13 cellular contexts compared by ENCODE assay signal in the genomic region with DNA sequence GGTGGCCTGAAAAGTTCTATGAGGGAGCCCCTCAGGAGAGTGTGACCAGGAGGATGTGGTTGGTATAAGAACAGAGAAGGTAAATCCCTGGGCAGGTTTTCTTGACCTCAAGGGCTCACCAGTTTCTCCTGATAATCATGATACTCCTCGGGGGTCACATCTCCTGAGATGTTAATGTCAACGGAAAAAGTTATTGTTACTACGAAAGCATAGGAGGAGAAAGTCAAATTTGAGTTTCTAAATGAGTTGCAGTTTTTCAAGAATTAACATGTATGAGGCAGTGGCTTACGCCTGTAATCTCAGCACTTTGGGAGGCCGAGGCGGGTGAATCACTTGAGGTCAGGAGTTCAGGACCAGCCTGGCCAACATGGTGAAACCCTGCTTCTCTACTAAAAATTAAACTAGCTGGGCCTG. TPM values are rescaled to one million over a fixed set of nuclear protein-coding genes. Genes with fewer than 3 reads are reported as not detected.
DNase-seq lines count a peak whose midpoint lies in the region; ATAC-seq, FAIRE-seq and TF ChIP-seq lines count a peak whose summit lies in the region.
"Had no signal": no experiment of that assay in that cellular context is flagged by ENCODE, and none has a peak within 500 bp of the region (broad histone marks: within the 10 kb centered on the region; RNA-seq: fewer than 3 reads in every experiment).

No MANE protein-coding gene starts in this region.

- no peak overlapping the region for H3K27ac ChIP-seq in CD4-positive, alpha-beta memory T cell (ENCODE audit: low read depth, low read length)
- H3K27ac ChIP-seq in breast epithelium (peak overlapping the region in 1 of 2 donors; percentile 19), kidney (ENCODE audit: low read depth in 2 of 2, low read length in 2 of 2) (no peak overlapping the region)
- H3K27ac ChIP-seq: hepatocyte, uterus had no signal

- H3K27ac Mint-ChIP-seq in CD4-positive, alpha-beta memory T cell, result peak overlapping the region in 6 of 7 donors; percentile 23 to 83 (median 64)
- no peak overlapping the region for H3K27ac Mint-ChIP-seq in activated naive CD8-positive, alpha-beta T cell treated with anti-CD3 and anti-CD28 coated beads, Interleukin-2, amount 10 ng/mL, durations not matched to agents 7 days and 5 days

- no peaks in the 10 kb centered on the region for H3K27me3 Mint-ChIP-seq in CD4-positive, alpha-beta memory T cell
- no peaks in the 10 kb centered on the region for H3K27me3 Mint-ChIP-seq in activated naive CD8-positive, alpha-beta T cell treated with anti-CD3 and anti-CD28 coated beads, Interleukin-2, amount 10 ng/mL, durations not matched to agents 7 days and 5 days

- H3K4me1 Mint-ChIP-seq in CD4-positive, alpha-beta memory T cell, result peaks cover 20 to 42% (median 30%) of the 10 kb centered on the region in 4 donors
- H3K4me1 Mint-ChIP-seq in activated naive CD8-positive, alpha-beta T cell treated with anti-CD3 and anti-CD28 coated beads, Interleukin-2, amount 10 ng/mL, durations not matched to agents 7 days and 5 days, result peaks cover 35% of the 10 kb centered on the region

- H3K36me3 Mint-ChIP-seq in CD4-positive, alpha-beta memory T cell, result peaks cover 15 to 16% of the 10 kb centered on the region in 2 donors
- peaks cover 17% of the 10 kb centered on the region for H3K36me3 Mint-ChIP-seq in activated naive CD8-positive, alpha-beta T cell treated with anti-CD3 and anti-CD28 coated beads, Interleukin-2, amount 10 ng/mL, durations not matched to agents 7 days and 5 days

- FAIRE-seq in HTR-8/SVneo (lab: Jason Lieb, UNC) (no peak), kidney (lab: Jason Lieb, UNC) (no peak)

- no peak for DNase-seq in CD4-positive, alpha-beta memory T cell
- no peak for DNase-seq in activated naive CD8-positive, alpha-beta T cell treated with anti-CD3 and anti-CD28 coated beads, Interleukin-2, amount 10 ng/mL, durations not matched to agents 7 days and 5 days
- DNase-seq in breast epithelium (ENCODE audit: low spot score in 2 of 2) (no peak), HTR-8/SVneo (ENCODE audit: insufficient read length, low spot score) (no peak), kidney (no peak), superior temporal gyrus (ENCODE audit: extremely low spot score) (no peak)
- DNase-seq: COR-L47, cortex of kidney, NCI-H1092, uterus had no signal

- H3K9me3 ChIP-seq in CD4-positive, alpha-beta memory T cell (ENCODE audit: control insufficient read depth in 1 of 2, low read length in 2 of 2), result no peaks in the 10 kb centered on the region
- H3K9me3 ChIP-seq in breast epithelium (no peaks in the 10 kb centered on the region), kidney (ENCODE audit: control insufficient read depth in 1 of 2, low read length in 2 of 2) (no peaks in the 10 kb centered on the region)
- H3K9me3 ChIP-seq: uterus had no signal

- no peak overlapping the region for H3K4me3 ChIP-seq in CD4-positive, alpha-beta memory T cell (ENCODE audit: low read length in 2 of 2)
- H3K4me3 ChIP-seq in breast epithelium, result no peak overlapping the region
- no peak overlapping the region for H3K4me3 ChIP-seq in kidney (ENCODE audit: low read length in 2 of 2)
- H3K4me3 ChIP-seq: hepatocyte, uterus had no signal

- intact Hi-C loops in CD4-positive, alpha-beta memory T cell (cut with micrococcal nuclease), result no loop called here
- intact Hi-C loops in breast epithelium (cut with DNase I; ENCODE audit: low total_unique reads), result no loop called here
- intact Hi-C loops in kidney (cut with DNase I), result no loop called here

- TF ChIP-seq POLR2A in breast epithelium (IDR thresholded peaks at IDR 0.05), result no peak

- POLR2A ChIA-PET in CD4-positive, alpha-beta memory T cell (lab: Charles Lee; ENCODE audit: partially characterized antibody), result no interaction called here
- POLR2A ChIA-PET in activated naive CD8-positive, alpha-beta T cell treated with anti-CD3 and anti-CD28 coated beads, Interleukin-2, amount 10 ng/mL, durations not matched to agents 7 days and 5 days (lab: Charles Lee), result interaction anchor here (1.5 kb wide), 1 partner anchor 21 kb away, joined by 6 read pairs; no protein-coding TSS in a partner anchor

- TF ChIP-seq CTCF in breast epithelium (IDR thresholded peaks at IDR 0.05) (no peak), kidney (IDR thresholded peaks at IDR 0.05; ENCODE audit: borderline replicate concordance, extremely low read depth, insufficient read depth) (no peak)

- CTCF ChIA-PET in CD4-positive, alpha-beta memory T cell (lab: Charles Lee; ENCODE audit: partially characterized antibody), result interaction anchor here (0.7 to 5.7 kb wide), 3 partner anchors 26 to 94 kb away, joined by 4 to 44 read pairs (median 5); partner anchors contain the start of gene SNX5

- no peaks in the 10 kb centered on the region for H3K27me3 ChIP-seq in CD4-positive, alpha-beta memory T cell (ENCODE audit: insufficient read depth, low read length)
- H3K27me3 ChIP-seq in breast epithelium, result no peaks in the 10 kb centered on the region
- H3K27me3 ChIP-seq: hepatocyte, uterus had no signal

- peak overlapping the region in 2 of 8 donors; percentile 15 to 50 for H3K4me3 Mint-ChIP-seq in CD4-positive, alpha-beta memory T cell
- H3K4me3 Mint-ChIP-seq in activated naive CD8-positive, alpha-beta T cell treated with anti-CD3 and anti-CD28 coated beads, Interleukin-2, amount 10 ng/mL, durations not matched to agents 7 days and 5 days, result peak overlapping the region; percentile 20

- ATAC-seq in GM18909 (IDR thresholded peaks at IDR 0.05; ENCODE audit: poor library complexity, unreplicated experiment) (peak; percentile 63), HG03432 (IDR thresholded peaks at IDR 0.05; ENCODE audit: unreplicated experiment) (peak; percentile 70)
- no peak for ATAC-seq in activated naive CD8-positive, alpha-beta T cell treated with anti-CD3 and anti-CD28 coated beads, Interleukin-2, amount 10 ng/mL, durations not matched to agents 7 days and 5 days (ENCODE audit: low read depth)

- no peak overlapping the region for H3K9ac ChIP-seq in kidney (ENCODE audit: low read length in 2 of 2)

- H3K4me1 ChIP-seq in CD4-positive, alpha-beta memory T cell (ENCODE audit: insufficient read depth, low read length), result peaks cover 31% of the 10 kb centered on the region
- H3K4me1 ChIP-seq in breast epithelium (no peaks in the 10 kb centered on the region), kidney (ENCODE audit: control insufficient read depth in 1 of 2, insufficient read depth in 1 of 2, low read depth in 1 of 2, low read length in 2 of 2) (peaks cover 2 to 12% of the 10 kb centered on the region in 2 donors)
- H3K4me1 ChIP-seq: uterus had no signal

- no peaks in the 10 kb centered on the region for H3K36me3 ChIP-seq in CD4-positive, alpha-beta memory T cell (ENCODE audit: insufficient read depth, low read length)
- H3K36me3 ChIP-seq in breast epithelium, result no peaks in the 10 kb centered on the region
- H3K36me3 ChIP-seq in kidney (ENCODE audit: control insufficient read depth in 1 of 2, insufficient read depth in 2 of 2, low read length in 2 of 2), result peaks cover 0 to 13% of the 10 kb centered on the region in 2 donors
- H3K36me3 ChIP-seq: uterus had no signal

- H3K9me3 Mint-ChIP-seq in CD4-positive, alpha-beta memory T cell, result peaks cover 0 to 2% (median 0%) of the 10 kb centered on the region in 8 donors
- H3K9me3 Mint-ChIP-seq in activated naive CD8-positive, alpha-beta T cell treated with anti-CD3 and anti-CD28 coated beads, Interleukin-2, amount 10 ng/mL, durations not matched to agents 7 days and 5 days, result no peaks in the 10 kb centered on the region

RNA-seq across cellular contexts. Expression of gene MGME1, which starts 23.4 kb away (rescaled TPM):
- 10 to 100 TPM; 15.4 to 16.5 TPM for total RNA-seq in CD4-positive, alpha-beta memory T cell
- 10 to 100 TPM in 1 of 2 donors, 1 to 10 TPM in 1; 7.4 to 17.0 TPM for polyA plus RNA-seq in CD4-positive, alpha-beta memory T cell
- total RNA-seq in activated naive CD8-positive, alpha-beta T cell treated with anti-CD3 and anti-CD28 coated beads, Interleukin-2, amount 10 ng/mL, durations not matched to agents 7 days and 5 days, result 10 to 100 TPM; 32.2 to 37.5 TPM
- 10 to 100 TPM in 2 of 3 donors, 1 to 10 TPM in 1; 7.8 to 26.2 (median 18.7) TPM for total RNA-seq in breast epithelium
- 15.5 TPM for total RNA-seq in kidney
- 16.7 TPM for polyA plus RNA-seq in kidney (ENCODE audit: insufficient read depth, low read depth, low replicate concordance)

RNA-seq across cellular contexts. Expression of gene SNX5, which starts 23.6 kb away (rescaled TPM):
- 10 to 100 TPM; 81.5 to 81.6 TPM for total RNA-seq in CD4-positive, alpha-beta memory T cell
- polyA plus RNA-seq in CD4-positive, alpha-beta memory T cell, result 10 to 100 TPM; 96.3 to 96.5 TPM
- 100 to 1,000 TPM; 127 to 131 TPM for total RNA-seq in activated naive CD8-positive, alpha-beta T cell treated with anti-CD3 and anti-CD28 coated beads, Interleukin-2, amount 10 ng/mL, durations not matched to agents 7 days and 5 days
- total RNA-seq in breast epithelium (100 to 1,000 TPM in 2 of 3 donors, 10 to 100 TPM in 1; 96.7 to 127 (median 122) TPM), kidney (94.9 TPM)
- 133 TPM for polyA plus RNA-seq in kidney (ENCODE audit: insufficient read depth, low read depth, low replicate concordance)
